Comparison of ENCODE assay signal across 10 cellular contexts in the genomic region with DNA sequence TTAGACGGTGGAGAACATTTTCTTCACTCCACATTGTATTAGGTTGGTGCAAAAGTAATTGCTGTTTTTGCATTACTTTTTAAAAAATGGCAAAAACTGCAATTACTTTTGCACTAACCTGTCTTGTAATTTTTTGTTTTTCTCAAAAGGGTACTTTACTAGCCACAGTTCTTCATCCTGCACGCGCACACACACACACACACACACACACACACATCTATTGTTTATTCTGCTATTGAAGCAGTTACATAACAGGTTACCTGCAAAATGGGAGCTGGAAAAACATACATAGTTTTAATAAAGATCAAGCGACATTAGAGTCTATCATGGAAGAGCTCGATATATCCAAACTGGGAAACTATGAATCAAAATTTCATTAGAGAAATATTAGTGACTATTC.
A peak's percentile ranks its signal among the peaks of the same experiment; 100 is the strongest.
DNase-seq lines count a peak whose midpoint lies in the region; ATAC-seq and TF ChIP-seq lines count a peak whose summit lies in the region.
"Had no signal": no experiment of that assay in that cellular context is flagged by ENCODE, and none has a peak within 500 bp of the region (broad histone marks: within the 10 kb centered on the region; RNA-seq: fewer than 3 reads in every experiment).

No MANE protein-coding gene starts in this region.

- H3K27ac ChIP-seq in mesendoderm (ENCODE audit: low read depth, low read length), result no peak overlapping the region
- H3K27ac ChIP-seq in CD8-positive, alpha-beta T cell (ENCODE audit: low read depth, low read length), result no peak overlapping the region

- H3K79me2 ChIP-seq in mesendoderm (ENCODE audit: control insufficient read depth, insufficient read depth, low read length), result no peaks in the 10 kb centered on the region

- no peak overlapping the region for H3K27ac Mint-ChIP-seq in stimulated activated naive CD8-positive, alpha-beta T cell treated with anti-CD3 and anti-CD28 coated beads, Interleukin-15, Interleukin-2, amounts not matched to agents 100 ng/mL and 50 ng/mL, for 24 hours
- no peak overlapping the region for H3K27ac Mint-ChIP-seq in stimulated activated naive CD8-positive, alpha-beta T cell treated with anti-CD3 and anti-CD28 coated beads, Interleukin-15, amount 100 ng/mL, for 72 hours
- peak overlapping the region; percentile 70 for H3K27ac Mint-ChIP-seq in activated CD4-positive, alpha-beta memory T cell treated with anti-CD3 and anti-CD28 coated beads, Interleukin-2, amount 10 ng/mL, durations not matched to agents 7 days and 5 days
- no peak overlapping the region for H3K27ac Mint-ChIP-seq in CD8-positive, alpha-beta T cell
- no peak overlapping the region for H3K27ac Mint-ChIP-seq in naive thymus-derived CD8-positive, alpha-beta T cell

- H3K4me3 ChIP-seq in mesendoderm (ENCODE audit: low read length), result no peak overlapping the region
- H3K4me3 ChIP-seq in CD8-positive, alpha-beta T cell (ENCODE audit: low read depth, low read length), result no peak overlapping the region

- peak overlapping the region; percentile 78 for H3K56ac ChIP-seq in mesendoderm (ENCODE audit: low read length)

- TF ChIP-seq CTCF in CD8-positive, alpha-beta T cell (IDR thresholded peaks at IDR 0.05), result no peak

- no peaks in the 10 kb centered on the region for H3K36me3 Mint-ChIP-seq in stimulated activated naive CD8-positive, alpha-beta T cell treated with anti-CD3 and anti-CD28 coated beads, Interleukin-15, Interleukin-2, amounts not matched to agents 100 ng/mL and 50 ng/mL, for 24 hours (ENCODE audit: low read depth)
- no peaks in the 10 kb centered on the region for H3K36me3 Mint-ChIP-seq in activated CD4-positive, alpha-beta memory T cell treated with anti-CD3 and anti-CD28 coated beads, Interleukin-2, amount 10 ng/mL, durations not matched to agents 7 days and 5 days (ENCODE audit: low read depth)
- H3K36me3 Mint-ChIP-seq in CD8-positive, alpha-beta T cell, result no peaks in the 10 kb centered on the region
- H3K36me3 Mint-ChIP-seq in naive thymus-derived CD8-positive, alpha-beta T cell, result no peaks in the 10 kb centered on the region

- CTCF ChIA-PET in activated CD4-positive, alpha-beta memory T cell treated with anti-CD3 and anti-CD28 coated beads, Interleukin-2, amount 10 ng/mL, durations not matched to agents 7 days and 5 days (lab: Charles Lee), result interaction anchor here (1.4 to 2.0 kb wide), 3 partner anchors 14 to 57 kb away, joined by 5 to 6 read pairs (median 5); no protein-coding TSS in a partner anchor
- CTCF ChIA-PET in CD8-positive, alpha-beta T cell (lab: Charles Lee), result no interaction called here

- no peaks in the 10 kb centered on the region for H3K9me3 ChIP-seq in CD8-positive, alpha-beta T cell (ENCODE audit: low read length)

- no peak for DNase-seq in stimulated activated naive CD8-positive, alpha-beta T cell treated with anti-CD3 and anti-CD28 coated beads, Interleukin-15, amount 100 ng/mL, for 72 hours
- no peak for DNase-seq in activated CD4-positive, alpha-beta memory T cell treated with anti-CD3 and anti-CD28 coated beads, Interleukin-2, amount 10 ng/mL, durations not matched to agents 7 days and 5 days
- DNase-seq in mesendoderm, result no peak
- no peak for DNase-seq in CD8-positive, alpha-beta T cell
- no peak for DNase-seq in naive thymus-derived CD8-positive, alpha-beta T cell
- no peak for DNase-seq in activated CD4-positive, alpha-beta T cell treated with anti-CD3 and anti-CD28 coated beads, Interleukin-2, amount 50 U/mL, for 4 hours
- DNase-seq in head of caudate nucleus, result no peak
- DNase-seq: DMS79 had no signal

- no peak overlapping the region for H2BK15ac ChIP-seq in mesendoderm (replicated peaks; ENCODE audit: low read depth)

- peaks cover 5% of the 10 kb centered on the region for H3K4me1 ChIP-seq in mesendoderm (ENCODE audit: control insufficient read depth, low read depth, low read length)
- H3K4me1 ChIP-seq in CD8-positive, alpha-beta T cell (ENCODE audit: insufficient read depth, low read length), result no peaks in the 10 kb centered on the region

- H3K4me2 ChIP-seq in mesendoderm (ENCODE audit: low read length), result no peak overlapping the region

- H2BK5ac ChIP-seq in mesendoderm (ENCODE audit: low read length), result no peak overlapping the region

- WGBS in mesendoderm (ENCODE audit: extremely low coverage, insufficient coverage, low lambda C conversion rate), result no CpG with 5 or more reads among the region's 5 CpGs

- H3K9ac ChIP-seq in mesendoderm (ENCODE audit: low read length), result peak overlapping the region; percentile 49

- H3K4ac ChIP-seq in mesendoderm (ENCODE audit: low read depth, low read length), result no peak overlapping the region

- H2AK5ac ChIP-seq in mesendoderm (ENCODE audit: low read length), result no peak overlapping the region

- H3K4me3 Mint-ChIP-seq in stimulated activated naive CD8-positive, alpha-beta T cell treated with anti-CD3 and anti-CD28 coated beads, Interleukin-15, Interleukin-2, amounts not matched to agents 100 ng/mL and 50 ng/mL, for 24 hours, result peak overlapping the region; percentile 7
- no peak overlapping the region for H3K4me3 Mint-ChIP-seq in stimulated activated naive CD8-positive, alpha-beta T cell treated with anti-CD3 and anti-CD28 coated beads, Interleukin-15, amount 100 ng/mL, for 72 hours
- H3K4me3 Mint-ChIP-seq in activated CD4-positive, alpha-beta memory T cell treated with anti-CD3 and anti-CD28 coated beads, Interleukin-2, amount 10 ng/mL, durations not matched to agents 7 days and 5 days, result peak overlapping the region; percentile 68
- no peak overlapping the region for H3K4me3 Mint-ChIP-seq in CD8-positive, alpha-beta T cell
- peak overlapping the region in 5 of 10 donors; percentile 30 to 74 (median 47) for H3K4me3 Mint-ChIP-seq in naive thymus-derived CD8-positive, alpha-beta T cell

- H3K9me3 Mint-ChIP-seq in stimulated activated naive CD8-positive, alpha-beta T cell treated with anti-CD3 and anti-CD28 coated beads, Interleukin-15, Interleukin-2, amounts not matched to agents 100 ng/mL and 50 ng/mL, for 24 hours, result no peaks in the 10 kb centered on the region
- no peaks in the 10 kb centered on the region for H3K9me3 Mint-ChIP-seq in stimulated activated naive CD8-positive, alpha-beta T cell treated with anti-CD3 and anti-CD28 coated beads, Interleukin-15, amount 100 ng/mL, for 72 hours
- H3K9me3 Mint-ChIP-seq in activated CD4-positive, alpha-beta memory T cell treated with anti-CD3 and anti-CD28 coated beads, Interleukin-2, amount 10 ng/mL, durations not matched to agents 7 days and 5 days, result peaks cover under 1% of the 10 kb centered on the region
- no peaks in the 10 kb centered on the region for H3K9me3 Mint-ChIP-seq in CD8-positive, alpha-beta T cell
- H3K9me3 Mint-ChIP-seq in naive thymus-derived CD8-positive, alpha-beta T cell, result peaks cover 0 to under 1% (median 0%) of the 10 kb centered on the region in 9 donors

- H3K27me3 ChIP-seq in mesendoderm (ENCODE audit: insufficient read depth, low read length, poor library complexity), result no peaks in the 10 kb centered on the region
- no peaks in the 10 kb centered on the region for H3K27me3 ChIP-seq in CD8-positive, alpha-beta T cell (ENCODE audit: insufficient read depth, low read length)
- H3K27me3 ChIP-seq: brain microvascular endothelial cell had no signal

- H4K5ac ChIP-seq in mesendoderm (ENCODE audit: low read length), result peak overlapping the region; percentile 65

- ATAC-seq in stimulated activated naive CD8-positive, alpha-beta T cell treated with anti-CD3 and anti-CD28 coated beads, Interleukin-15, amount 100 ng/mL, for 72 hours, result no peak
- no peak for ATAC-seq in CD8-positive, alpha-beta T cell
- no peak for ATAC-seq in naive thymus-derived CD8-positive, alpha-beta T cell

- no peak overlapping the region for H3K18ac ChIP-seq in mesendoderm (ENCODE audit: low read length)

- peaks cover 15% of the 10 kb centered on the region for H3K4me1 Mint-ChIP-seq in stimulated activated naive CD8-positive, alpha-beta T cell treated with anti-CD3 and anti-CD28 coated beads, Interleukin-15, Interleukin-2, amounts not matched to agents 100 ng/mL and 50 ng/mL, for 24 hours (ENCODE audit: low read depth)
- H3K4me1 Mint-ChIP-seq in stimulated activated naive CD8-positive, alpha-beta T cell treated with anti-CD3 and anti-CD28 coated beads, Interleukin-15, amount 100 ng/mL, for 72 hours, result no peaks in the 10 kb centered on the region
- peaks cover 41% of the 10 kb centered on the region for H3K4me1 Mint-ChIP-seq in activated CD4-positive, alpha-beta memory T cell treated with anti-CD3 and anti-CD28 coated beads, Interleukin-2, amount 10 ng/mL, durations not matched to agents 7 days and 5 days
- peaks cover 7% of the 10 kb centered on the region for H3K4me1 Mint-ChIP-seq in CD8-positive, alpha-beta T cell (ENCODE audit: low read depth)
- peaks cover 0 to 12% (median 8%) of the 10 kb centered on the region in 4 donors for H3K4me1 Mint-ChIP-seq in naive thymus-derived CD8-positive, alpha-beta T cell

- intact Hi-C loops in CD8-positive, alpha-beta T cell (cut with DNase I, micrococcal nuclease), result no loop called here
- intact Hi-C loops in head of caudate nucleus (cut with DNase I), result no loop called here

- H3K79me1 ChIP-seq in mesendoderm (ENCODE audit: low read length), result no peaks in the 10 kb centered on the region

- H3K23ac ChIP-seq in mesendoderm (ENCODE audit: low read length), result no peak overlapping the region

- no peak overlapping the region for H4K8ac ChIP-seq in mesendoderm (ENCODE audit: low read depth, low read length)

- POLR2A ChIA-PET in activated CD4-positive, alpha-beta memory T cell treated with anti-CD3 and anti-CD28 coated beads, Interleukin-2, amount 10 ng/mL, durations not matched to agents 7 days and 5 days (lab: Charles Lee), result interaction anchor here (1.1 to 1.6 kb wide), 2 partner anchors 31 to 58 kb away, joined by 3 to 4 read pairs; no protein-coding TSS in a partner anchor
- POLR2A ChIA-PET in CD8-positive, alpha-beta T cell (lab: Charles Lee), result interaction anchor here (1.5 kb wide), 1 partner anchor 63 kb away, joined by 3 read pairs; no protein-coding TSS in a partner anchor
- POLR2A ChIA-PET in naive thymus-derived CD8-positive, alpha-beta T cell (lab: Charles Lee), result no interaction called here

- peaks cover 38% of the 10 kb centered on the region for H3K27me3 Mint-ChIP-seq in stimulated activated naive CD8-positive, alpha-beta T cell treated with anti-CD3 and anti-CD28 coated beads, Interleukin-15, Interleukin-2, amounts not matched to agents 100 ng/mL and 50 ng/mL, for 24 hours
- peaks cover 26% of the 10 kb centered on the region for H3K27me3 Mint-ChIP-seq in stimulated activated naive CD8-positive, alpha-beta T cell treated with anti-CD3 and anti-CD28 coated beads, Interleukin-15, amount 100 ng/mL, for 72 hours
- H3K27me3 Mint-ChIP-seq in activated CD4-positive, alpha-beta memory T cell treated with anti-CD3 and anti-CD28 coated beads, Interleukin-2, amount 10 ng/mL, durations not matched to agents 7 days and 5 days, result no peaks in the 10 kb centered on the region
- peaks cover 25% of the 10 kb centered on the region for H3K27me3 Mint-ChIP-seq in CD8-positive, alpha-beta T cell (ENCODE audit: low read depth)
- H3K27me3 Mint-ChIP-seq in naive thymus-derived CD8-positive, alpha-beta T cell, result peaks cover 12 to 21% (median 17%) of the 10 kb centered on the region in 5 donors

- H3K36me3 ChIP-seq in mesendoderm (ENCODE audit: control insufficient read depth, insufficient read depth, low read length), result no peaks in the 10 kb centered on the region
- no peaks in the 10 kb centered on the region for H3K36me3 ChIP-seq in CD8-positive, alpha-beta T cell (ENCODE audit: insufficient read depth, low read length)
- H3K36me3 ChIP-seq: brain microvascular endothelial cell had no signal

- no peak overlapping the region for H2BK120ac ChIP-seq in mesendoderm (ENCODE audit: low read depth, low read length)

Comparison
In these comparisons a context has a peak if more than half of its experiments do, and no peak if none do; other contexts are left out.
1. H3K4me3 Mint-ChIP-seq: peak in stimulated activated naive CD8-positive, alpha-beta T cell treated with anti-CD3 and anti-CD28 coated beads, Interleukin-15, Interleukin-2, amounts not matched to agents 100 ng/mL and 50 ng/mL, for 24 hours (single experiment) and activated CD4-positive, alpha-beta memory T cell treated with anti-CD3 and anti-CD28 coated beads, Interleukin-2, amount 10 ng/mL, durations not matched to agents 7 days and 5 days (single experiment); none in stimulated activated naive CD8-positive, alpha-beta T cell treated with anti-CD3 and anti-CD28 coated beads, Interleukin-15, amount 100 ng/mL, for 72 hours (0 of 2) and CD8-positive, alpha-beta T cell (single experiment).